ENCODE assay signal across 8 cellular contexts in the genomic region with DNA sequence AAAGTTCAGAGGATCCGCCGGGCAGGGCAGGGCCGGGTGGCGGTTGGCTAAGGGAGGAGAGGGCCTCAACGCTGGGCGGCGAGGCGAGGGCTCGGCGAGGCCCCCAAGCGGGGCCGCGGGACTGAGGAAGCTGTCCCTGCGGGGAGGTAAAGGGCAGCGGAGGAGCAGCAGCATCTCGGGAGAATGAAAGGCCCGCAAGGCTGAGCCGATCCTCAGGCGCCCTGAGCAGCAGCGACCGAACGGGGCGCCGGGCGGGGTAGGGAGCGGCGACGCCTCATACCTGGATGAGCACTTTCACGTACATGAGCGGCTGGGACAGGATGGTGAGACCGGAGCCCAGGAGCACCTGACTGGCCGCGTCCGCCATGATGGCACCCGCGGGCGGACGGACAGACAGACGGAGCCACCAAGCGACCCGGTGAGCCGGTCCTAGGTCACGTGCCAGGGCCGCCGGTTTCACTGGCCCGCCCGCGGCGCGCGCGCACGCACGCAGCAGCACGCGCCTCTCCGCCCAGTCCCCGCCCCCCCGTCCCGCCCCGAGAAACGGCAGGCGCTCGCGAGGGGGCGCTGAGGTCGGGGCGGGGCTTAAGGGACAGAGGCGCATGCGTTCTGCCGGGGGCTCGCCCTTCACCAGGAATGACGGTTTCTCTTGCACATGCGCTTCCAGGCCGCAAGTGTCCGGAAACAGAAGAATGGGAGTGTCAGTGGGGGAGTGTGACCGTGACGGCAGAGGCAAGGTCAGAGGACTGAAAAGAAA. TPM values are rescaled to one million over a fixed set of nuclear protein-coding genes. Genes with fewer than 3 reads are reported as not detected.
DNase-seq lines count a peak whose midpoint lies in the region; ATAC-seq and TF ChIP-seq lines count a peak whose summit lies in the region.

A gene (minus strand): TSS at position 461 of the 757 bp plus-strand sequence. CDS start 94 bp downstream, at position 367.

- peak; percentile 96 for TF ChIP-seq POLR2A in GM19099 (IDR thresholded peaks at IDR 0.05; ENCODE audit: extremely low read depth, insufficient read length, low read depth)

- peak within 1 kb of the TSS; percentile 83 for H3K4me3 ChIP-seq in kidney epithelial cell (ENCODE audit: low read depth, low read length)

- peak; percentile 21 for TF ChIP-seq CTCF in kidney epithelial cell (IDR thresholded peaks at IDR 0.05; ENCODE audit: insufficient read depth, low read length, poor library complexity, severe bottlenecking)

- ATAC-seq in HG03432 (IDR thresholded peaks at IDR 0.05; ENCODE audit: unreplicated experiment), result peak; percentile 93

- H3K36me3 ChIP-seq in kidney epithelial cell (ENCODE audit: control insufficient read depth, insufficient read depth, low read length), result no peaks in the 10 kb centered on the region

- H3K27me3 ChIP-seq in kidney epithelial cell (ENCODE audit: control insufficient read depth, insufficient read depth, low read length), result no peaks in the 10 kb centered on the region

- DNase-seq in AG20443 (ENCODE audit: low spot score) (peak; percentile 100), NCI-H460 (ENCODE audit: extremely low read depth, low read depth) (peak; percentile 93), cerebellum (ENCODE audit: low spot score) (peak; percentile 97), kidney epithelial cell (ENCODE audit: low read depth) (peak; percentile 86)
- DNase-seq in activated CD4-positive, alpha-beta T cell treated with anti-CD3 and anti-CD28 coated beads for 1 hour, result peak; percentile 93
- peak; percentile 92 to 94 for DNase-seq in stimulated activated CD4-positive, alpha-beta T cell treated with anti-CD3 and anti-CD28 coated beads, Interleukin-15, amount 100 ng/mL, for 48 hours (ENCODE audit: low read depth in 2 of 2)

RNA-seq across cellular contexts. Expression of the gene that starts here (rescaled TPM):
- total RNA-seq in NCI-H460 (2014; rRNA removed; shearing (Covaris generic)), result 66.1 and 72.3 TPM in 2 replicates
- polyA plus RNA-seq in NCI-H460 (2014; cell fraction: nucleus; rRNA removed), result 132 and 149 TPM in 2 replicates
- 57.7 TPM for total RNA-seq in cerebellum
- total RNA-seq in kidney epithelial cell, result 112 and 131 TPM in 2 replicates

Comparison
In these comparisons a context has a peak if more than half of its experiments do, and no peak if none do; other contexts are left out.
1. Peak in every context shown above with its lines: DNase-seq, ATAC-seq and H3K4me3 ChIP-seq.